ENCODE assay signal across 11 cellular contexts in genomic region chr1:88661951-88662664, GRCh38. TPM values are rescaled to one million over a fixed set of nuclear protein-coding genes. Genes with fewer than 3 reads are reported as not detected.
A peak's percentile ranks its signal among the peaks of the same experiment; 100 is the strongest.
DNase-seq lines count a peak whose midpoint lies in the region; ATAC-seq, FAIRE-seq and TF ChIP-seq lines count a peak whose summit lies in the region.
"Had no signal": no experiment of that assay in that cellular context is flagged by ENCODE, and none has a peak within 500 bp of the region (broad histone marks: within the 10 kb centered on the region; RNA-seq: fewer than 3 reads in every experiment).

No MANE protein-coding gene starts in this region.

- no peak overlapping the region for H3K9ac ChIP-seq in HUES6 (ENCODE audit: low read length)

- H3K4me1 ChIP-seq in HUES6 (ENCODE audit: control insufficient read depth, insufficient read depth, low read length), result peaks cover 19% of the 10 kb centered on the region

- H3K4me3 ChIP-seq in HUES6 (ENCODE audit: low read depth, low read length) (no peak overlapping the region), dorsolateral prefrontal cortex (no peak overlapping the region)

- no peak for DNase-seq in GM18507 (ENCODE audit: extremely low spot score, insufficient read length, low read depth)
- DNase-seq in kidney glomerular epithelial cell (lab: John Stamatoyannopoulos, UW), result peak; percentile 8
- no peak for DNase-seq in urothelium cell line (ENCODE audit: low spot score)
- no peak for DNase-seq in medulla oblongata (ENCODE audit: extremely low spot score)
- DNase-seq in head of caudate nucleus, result no peak
- no peak for DNase-seq in dorsolateral prefrontal cortex
- DNase-seq: cerebellar nuclear complex, islet precursor cell, NCI-H446 had no signal

- peak; percentile 50 for ATAC-seq in GM21737 (IDR thresholded peaks at IDR 0.05; ENCODE audit: unreplicated experiment)

- no peaks in the 10 kb centered on the region for H3K27me3 ChIP-seq in HUES6 (ENCODE audit: control insufficient read depth, insufficient read depth, low read length)
- no peaks in the 10 kb centered on the region for H3K27me3 ChIP-seq in dorsolateral prefrontal cortex

- TF ChIP-seq CTCF in dorsolateral prefrontal cortex (IDR thresholded peaks at IDR 0.05 in 54 of 56, conservative IDR thresholded peaks at IDR 0.05 in 2 of 56; ENCODE audit: low read depth in 1 of 56, partially characterized antibody in 56 of 56), result no peak

- no peaks in the 10 kb centered on the region for H3K9me3 ChIP-seq in HUES6 (ENCODE audit: control insufficient read depth, insufficient read depth, low read depth, low read length)

- no peaks in the 10 kb centered on the region for H3K36me3 ChIP-seq in HUES6 (ENCODE audit: control insufficient read depth, insufficient read depth, low read length)

- H3K27ac ChIP-seq in HUES6 (ENCODE audit: low read depth, low read length) (peak overlapping the region; percentile 46; the same call in 1 of the 2 replicates), dorsolateral prefrontal cortex (no peak overlapping the region)

- FAIRE-seq in GM18507 (lab: Jason Lieb, UNC) (peak; percentile 76), urothelium cell line (lab: Jason Lieb, UNC) (no peak)

- intact Hi-C loops in head of caudate nucleus (cut with DNase I) (no loop called here), dorsolateral prefrontal cortex (cut with DNase I) (no loop called here)

RNA-seq across cellular contexts. Expression of gene PKN2, which starts 22.0 kb away (rescaled TPM):
- total RNA-seq in dorsolateral prefrontal cortex, result 10 to 100 TPM; 26.8 to 61.3 (median 41.1) TPM
